8 cellular contexts compared by ENCODE assay signal in genomic region chr1:180202588-180202987, GRCh38. TPM values are rescaled to one million over a fixed set of nuclear protein-coding genes. Genes with fewer than 3 reads are reported as not detected.
"Had no signal": no experiment of that assay in that cellular context is flagged by ENCODE, and none has a peak within 500 bp of the region (broad histone marks: within the 10 kb centered on the region; RNA-seq: fewer than 3 reads in every experiment).

No MANE protein-coding gene starts in this region.

RNA-seq across cellular contexts. Expression of gene LHX4, which starts 27.5 kb away (rescaled TPM):
- total RNA-seq: naive thymus-derived CD8-positive, alpha-beta T cell; natural killer cell treated with Interleukin-12 subunit alpha and Interleukin-12 subunit beta and Interleukin-15 and Interleukin-18, amount 100 ng/mL, for 72 hours; ovary; prostate gland; right atrium auricular region; sciatic nerve; smooth muscle cell; ureter had no signal
- polyA plus RNA-seq: smooth muscle cell had no signal
